1 cellular context compared by ENCODE assay signal in the genomic region with DNA sequence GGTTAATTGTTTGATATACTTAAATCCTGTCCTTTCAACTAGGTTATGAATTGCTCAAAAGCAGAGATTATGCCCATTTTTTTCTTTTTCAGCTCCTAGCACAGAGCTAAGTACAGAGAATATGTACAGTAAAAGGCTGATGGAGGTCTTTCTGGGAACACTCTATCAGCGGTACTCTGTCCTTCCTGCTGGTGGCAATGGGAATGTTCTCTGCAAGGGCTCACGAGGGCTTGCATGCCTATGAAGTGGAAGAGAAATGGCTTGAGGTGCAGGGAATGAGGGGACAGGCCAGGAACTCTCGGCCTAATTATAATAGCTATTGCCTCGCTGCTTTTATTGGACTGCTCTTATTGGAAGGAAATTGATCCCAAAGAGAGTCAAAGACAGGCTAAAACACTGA.
TF ChIP-seq lines count a peak whose summit lies in the region.

No MANE protein-coding gene starts in this region.

TF ChIP-seq in A549, 52 proteins besides CTCF, POLR2A, EP300 and RAD21 (continued from another document):
- no peak for TF ChIP-seq CHD4 (IDR thresholded peaks at IDR 0.05; ENCODE audit: borderline replicate concordance)
- TF ChIP-seq RCOR1 (IDR thresholded peaks at IDR 0.05; ENCODE audit: low read depth, low read length) = no peak
